8 cellular contexts compared by ENCODE assay signal in genomic region chr9:114898741-114899140, GRCh38. TPM values are rescaled to one million over a fixed set of nuclear protein-coding genes. Genes with fewer than 3 reads are reported as not detected.
DNase-seq lines count a peak whose midpoint lies in the region; ATAC-seq and TF ChIP-seq lines count a peak whose summit lies in the region.

No MANE protein-coding gene starts in this region.

- H3K36me3 Mint-ChIP-seq in activated CD8-positive, alpha-beta memory T cell treated with anti-CD3 and anti-CD28 coated beads, Interleukin-2, amount 10 ng/mL, durations not matched to agents 7 days and 5 days: peaks cover 57% of the 10 kb centered on the region

- H3K4me1 ChIP-seq in Karpas-422 (ENCODE audit: low read length) (peaks cover 53% of the 10 kb centered on the region), lung (ENCODE audit: control insufficient read depth in 2 of 2, insufficient read depth in 2 of 2, low read length in 2 of 2) (peaks cover 0 to 4% of the 10 kb centered on the region in 2 donors)

- WGBS in lung, 2 donors: 18 to 37% methylated on average over 9 of the region's 9 CpGs

- ATAC-seq in GM19351 (IDR thresholded peaks at IDR 0.05; ENCODE audit: unreplicated experiment) (peak; percentile 82), lung (ENCODE audit: insufficient read depth, low FRiP score) (peak; percentile 37)
- ATAC-seq in activated CD8-positive, alpha-beta memory T cell treated with anti-CD3 and anti-CD28 coated beads, Interleukin-2, amount 10 ng/mL, durations not matched to agents 7 days and 5 days: peak; percentile 81

- no peak overlapping the region for H3K9ac ChIP-seq in Karpas-422 (ENCODE audit: low read length)

- H3K4me3 Mint-ChIP-seq in activated CD8-positive, alpha-beta memory T cell treated with anti-CD3 and anti-CD28 coated beads, Interleukin-2, amount 10 ng/mL, durations not matched to agents 7 days and 5 days: no peak overlapping the region

- H3K27ac ChIP-seq in Karpas-422 (ENCODE audit: low read length) (no peak overlapping the region), lung (ENCODE audit: low read depth in 1 of 2, low read length in 1 of 2) (no peak overlapping the region)

- H3K4me2 ChIP-seq in Karpas-422 (ENCODE audit: low read depth, low read length, poor library complexity, severe bottlenecking): peak overlapping the region; percentile 16

- no peaks in the 10 kb centered on the region for H3K9me2 ChIP-seq in Karpas-422 (replicated peaks; ENCODE audit: insufficient read depth, low read length)

- H3K4me1 Mint-ChIP-seq in activated CD8-positive, alpha-beta memory T cell treated with anti-CD3 and anti-CD28 coated beads, Interleukin-2, amount 10 ng/mL, durations not matched to agents 7 days and 5 days: peaks cover 27% of the 10 kb centered on the region

- DNase-seq in Karpas-422 (peak; percentile 70), lung (ENCODE audit: low spot score) (no peak), ureter (ENCODE audit: low spot score) (peak; percentile 47), NCI-H345 (lab: John Stamatoyannopoulos, UW) (no peak), NCI-H2196 treated with DMSO at 0.1 percent for 48 hours (lab: John Stamatoyannopoulos, UW; ENCODE audit: unreplicated experiment) (no peak), NCI-H526 treated with DMSO at 0.1 percent for 48 hours (lab: John Stamatoyannopoulos, UW) (no peak)
- DNase-seq in activated CD8-positive, alpha-beta memory T cell treated with anti-CD3 and anti-CD28 coated beads, Interleukin-2, amount 10 ng/mL, durations not matched to agents 7 days and 5 days: peak; percentile 96

- no peaks in the 10 kb centered on the region for H3K27me3 ChIP-seq in Karpas-422 (ENCODE audit: low read length)
- no peaks in the 10 kb centered on the region for H3K27me3 ChIP-seq in lung (ENCODE audit: control insufficient read depth, insufficient read depth)

- CTCF ChIA-PET in activated CD8-positive, alpha-beta memory T cell treated with anti-CD3 and anti-CD28 coated beads, Interleukin-2, amount 10 ng/mL, durations not matched to agents 7 days and 5 days (lab: Charles Lee): interaction anchor here (0.7 to 5.3 kb wide), 19 partner anchors 8 to 307 kb away, joined by 3 to 40 read pairs (median 6); partner anchors contain the start of gene TEX48

- H3K27ac Mint-ChIP-seq in activated CD8-positive, alpha-beta memory T cell treated with anti-CD3 and anti-CD28 coated beads, Interleukin-2, amount 10 ng/mL, durations not matched to agents 7 days and 5 days: no peak overlapping the region

- H3K27me3 Mint-ChIP-seq in activated CD8-positive, alpha-beta memory T cell treated with anti-CD3 and anti-CD28 coated beads, Interleukin-2, amount 10 ng/mL, durations not matched to agents 7 days and 5 days: no peaks in the 10 kb centered on the region

- H3K9me3 ChIP-seq in Karpas-422 (ENCODE audit: low read length) (no peaks in the 10 kb centered on the region), lung (ENCODE audit: control insufficient read depth in 2 of 2, insufficient read depth in 1 of 2, low read length in 1 of 2) (peaks cover 0 to 2% of the 10 kb centered on the region in 2 donors)

- no peaks in the 10 kb centered on the region for H4K20me1 ChIP-seq in Karpas-422 (ENCODE audit: insufficient read depth, low read depth, low read length)

- no peak overlapping the region for H2AFZ ChIP-seq in Karpas-422 (ENCODE audit: low read length)

- no peaks in the 10 kb centered on the region for H3K9me3 Mint-ChIP-seq in activated CD8-positive, alpha-beta memory T cell treated with anti-CD3 and anti-CD28 coated beads, Interleukin-2, amount 10 ng/mL, durations not matched to agents 7 days and 5 days (ENCODE audit: low read depth)

- no peak overlapping the region for H3K4me3 ChIP-seq in Karpas-422 (ENCODE audit: low read length)
- H3K4me3 ChIP-seq in lung: no peak overlapping the region

- H3K79me2 ChIP-seq in Karpas-422 (ENCODE audit: low read length): no peaks in the 10 kb centered on the region

- H3K36me3 ChIP-seq in Karpas-422 (ENCODE audit: insufficient read depth, low read length) (peaks cover 11% of the 10 kb centered on the region), lung (ENCODE audit: control insufficient read depth in 2 of 2, insufficient read depth in 2 of 2, low read length in 2 of 2) (no peaks in the 10 kb centered on the region)

- no peak for TF ChIP-seq CTCF in lung (IDR thresholded peaks at IDR 0.05; ENCODE audit: control extremely low read depth, extremely low read depth)

RNA-seq across cellular contexts. Expression of gene TNFSF8, which starts 31.6 kb away (rescaled TPM):
- total RNA-seq in Karpas-422 (2014; rRNA removed; shearing (Covaris generic); ENCODE audit: low replicate concordance): 17.9 and 19.6 TPM in 2 replicates
- 10 to 100 TPM; 30.3 to 34.5 TPM for total RNA-seq in activated CD8-positive, alpha-beta memory T cell treated with anti-CD3 and anti-CD28 coated beads, Interleukin-2, amount 10 ng/mL, durations not matched to agents 7 days and 5 days
- total RNA-seq in lung (1 to 10 TPM; 1.9 to 8.7 TPM), ureter (1.5 TPM)
- 1 to 10 TPM in 1 of 2 donors, under 1 TPM in 1; 0.61 to 7.7 TPM for polyA plus RNA-seq in lung

Comparison
In these comparisons a context has a peak if more than half of its experiments do, and no peak if none do; other contexts are left out.
1. DNase-seq: peak in Karpas-422 (single experiment), activated CD8-positive, alpha-beta memory T cell treated with anti-CD3 and anti-CD28 coated beads, Interleukin-2, amount 10 ng/mL, durations not matched to agents 7 days and 5 days (single experiment) and ureter (single experiment); none in lung (single experiment), NCI-H345 (single experiment), NCI-H2196 treated with DMSO at 0.1 percent for 48 hours (single experiment) and NCI-H526 treated with DMSO at 0.1 percent for 48 hours (single experiment).
2. Peak in every context shown above with its lines, with median percentiles within 50 percentile points of each other: ATAC-seq.